ENCODE assay signal across 8 cellular contexts in genomic region chr1:111203681-111204210, GRCh38. TPM values are rescaled to one million over a fixed set of nuclear protein-coding genes. Genes with fewer than 3 reads are reported as not detected.
DNase-seq lines count a peak whose midpoint lies in the region; ATAC-seq and TF ChIP-seq lines count a peak whose summit lies in the region.
"Had no signal": no experiment of that assay in that cellular context is flagged by ENCODE, and none has a peak within 500 bp of the region (broad histone marks: within the 10 kb centered on the region; RNA-seq: fewer than 3 reads in every experiment).

No MANE protein-coding gene starts in this region.

- DNase-seq in NCI-H345 (lab: John Stamatoyannopoulos, UW), result peak; percentile 42
- DNase-seq in activated CD8-positive, alpha-beta memory T cell treated with anti-CD3 and anti-CD28 coated beads for 48 hours (ENCODE audit: low read depth in 2 of 3, low spot score in 2 of 3), result peak; percentile 67 to 79 (median 73)
- peak; percentile 94 for DNase-seq in esophagus muscularis mucosa (ENCODE audit: extremely low spot score)
- DNase-seq in suprapubic skin (ENCODE audit: low spot score in 2 of 2), result peak; percentile 89 to 90

- WGBS in esophagus muscularis mucosa, result 16% methylated on average over 28 of the region's 43 CpGs
- 15% methylated on average over 20 of the region's 43 CpGs for WGBS in suprapubic skin

- TF ChIP-seq POLR2A in esophagus muscularis mucosa (IDR thresholded peaks at IDR 0.05; ENCODE audit: low read depth), result no peak
- TF ChIP-seq POLR2A in suprapubic skin (IDR thresholded peaks at IDR 0.05), result no peak

- peaks cover 0 to 36% (median 12%) of the 10 kb centered on the region in 4 donors for H3K27me3 ChIP-seq in esophagus muscularis mucosa
- H3K27me3 ChIP-seq in neutrophil, result no peaks in the 10 kb centered on the region
- peaks cover 5% of the 10 kb centered on the region for H3K27me3 ChIP-seq in suprapubic skin

- TF ChIP-seq EP300 in esophagus muscularis mucosa (IDR thresholded peaks at IDR 0.05) (no peak), suprapubic skin (IDR thresholded peaks at IDR 0.05) (no peak)

- H3K27ac ChIP-seq in esophagus muscularis mucosa (replicated peaks in 1 of 4), result peak overlapping the region; percentile 48 to 75 (median 66)
- H3K27ac ChIP-seq in neutrophil, result peak overlapping the region; percentile 99
- H3K27ac ChIP-seq in suprapubic skin, result peak overlapping the region; percentile 92

- H3K36me3 ChIP-seq in esophagus muscularis mucosa (no peaks in the 10 kb centered on the region), neutrophil (peaks cover 4% of the 10 kb centered on the region), suprapubic skin (no peaks in the 10 kb centered on the region)

- H3K9me3 ChIP-seq in esophagus muscularis mucosa, result no peaks in the 10 kb centered on the region
- H3K9me3 ChIP-seq in neutrophil, result no peaks in the 10 kb centered on the region
- H3K9me3 ChIP-seq in suprapubic skin, result no peaks in the 10 kb centered on the region

- peak; percentile 49 for ATAC-seq in GM18517 (IDR thresholded peaks at IDR 0.05; ENCODE audit: unreplicated experiment)
- ATAC-seq in HG02798 (IDR thresholded peaks at IDR 0.05; ENCODE audit: poor library complexity, unreplicated experiment), result peak; percentile 66

- TF ChIP-seq CTCF in esophagus muscularis mucosa (IDR thresholded peaks at IDR 0.05) (no peak), neutrophil (IDR thresholded peaks at IDR 0.05) (no peak), suprapubic skin (IDR thresholded peaks at IDR 0.05) (no peak)

- intact Hi-C loops in esophagus muscularis mucosa (cut with DNase I), result no loop called here

- H3K4me1 ChIP-seq in esophagus muscularis mucosa (peaks cover 12 to 32% (median 20%) of the 10 kb centered on the region in 4 donors), neutrophil (ENCODE audit: control insufficient read depth in 1 of 2, insufficient read depth in 1 of 2, low read depth in 1 of 2, low read length in 1 of 2) (peaks cover 78 to 82% of the 10 kb centered on the region in 2 experiments), suprapubic skin (peaks cover 54% of the 10 kb centered on the region)

- H3K4me3 ChIP-seq in esophagus muscularis mucosa, result peak overlapping the region; percentile 63 to 69 (median 66)
- peak overlapping the region; percentile 67 to 95 for H3K4me3 ChIP-seq in neutrophil (ENCODE audit: low read depth in 1 of 2, low read length in 1 of 2)
- H3K4me3 ChIP-seq in suprapubic skin, result peak overlapping the region; percentile 79

RNA-seq across cellular contexts. Expression of gene DENND2D, which starts 3.3 kb away (rescaled TPM):
- 10 to 100 TPM in 1 of 4 donors, 1 to 10 TPM in 3; 4.0 to 13.8 (median 5.2) TPM for total RNA-seq in esophagus muscularis mucosa
- total RNA-seq in suprapubic skin, result 10 to 100 TPM; 25.3 to 37.1 (median 31.8) TPM
- total RNA-seq: neural crest cell had no signal

RNA-seq across cellular contexts. Expression of gene CHI3L2, which starts 23.8 kb away (rescaled TPM):
- total RNA-seq in esophagus muscularis mucosa, result 1 to 10 TPM in 2 of 4 donors, not detected in 2; 1.7 to 5.4 TPM
- total RNA-seq in suprapubic skin, result 1 to 10 TPM; 4.7 to 9.8 (median 7.7) TPM
- total RNA-seq: neural crest cell had no signal

Comparison
In these comparisons a context has a peak if more than half of its experiments do, and no peak if none do; other contexts are left out.
1. Peak in every context shown above with its lines: DNase-seq, ATAC-seq, H3K4me3 ChIP-seq and H3K27ac ChIP-seq.
2. DNase-seq: peak in every context shown above with its lines; median percentile 94 in esophagus muscularis mucosa; 90 in suprapubic skin; 73 in activated CD8-positive, alpha-beta memory T cell treated with anti-CD3 and anti-CD28 coated beads for 48 hours; 42 in NCI-H345.